In the genomic region with DNA sequence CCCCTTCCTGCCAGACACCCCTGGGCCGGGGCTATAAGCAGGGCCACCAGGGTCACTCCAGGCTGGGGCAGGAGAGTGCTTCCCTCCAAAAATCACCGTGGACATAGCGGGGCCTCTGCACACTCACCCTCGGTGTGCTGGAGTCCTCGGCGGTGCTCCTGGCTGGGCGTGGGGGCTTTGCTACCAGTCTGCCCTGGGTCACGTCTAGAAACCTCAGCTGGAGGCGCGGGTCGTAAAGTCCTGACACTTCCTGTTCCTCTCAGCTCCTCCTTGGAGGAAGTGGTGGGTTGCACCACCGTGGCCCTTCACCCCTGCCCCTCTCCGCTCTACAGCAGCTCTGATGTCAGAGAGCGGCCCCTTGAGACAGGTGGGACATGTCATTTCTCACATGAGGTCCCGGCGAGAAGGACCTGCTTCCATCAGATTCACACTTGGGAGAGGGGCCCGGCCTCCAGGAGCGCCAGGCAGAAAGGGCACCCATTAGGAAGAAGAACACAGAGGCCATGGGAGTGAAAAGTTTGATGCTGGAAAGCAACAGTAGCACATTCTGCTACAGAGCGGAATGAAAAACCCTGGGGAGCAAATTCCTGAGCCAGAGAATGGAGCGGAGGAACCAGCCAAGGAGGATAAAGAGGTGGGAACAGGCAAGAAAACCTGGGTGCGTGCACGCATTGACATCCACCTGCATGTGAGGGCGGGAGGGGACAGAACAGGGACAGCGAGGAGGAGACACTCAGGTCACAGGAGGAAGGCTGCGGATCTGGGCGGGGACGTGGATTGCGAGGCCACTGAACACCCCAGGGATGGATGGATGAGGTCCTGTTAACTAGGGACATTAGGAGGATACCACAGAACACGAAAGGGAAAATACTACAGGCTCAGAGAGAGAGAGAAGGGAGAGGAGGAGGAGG, we compare ENCODE assay signal across 1 cellular context.
TF ChIP-seq lines count a peak whose summit lies in the region.

A gene (minus strand): TSS at position 206 of the 911 bp plus-strand sequence. CDS start 10,117 bp downstream, outside the sequence.

TF ChIP-seq in GM12878, 131 proteins besides CTCF, POLR2A, EP300 and RAD21 (continued from another document):
- TF ChIP-seq, protein P1, sequence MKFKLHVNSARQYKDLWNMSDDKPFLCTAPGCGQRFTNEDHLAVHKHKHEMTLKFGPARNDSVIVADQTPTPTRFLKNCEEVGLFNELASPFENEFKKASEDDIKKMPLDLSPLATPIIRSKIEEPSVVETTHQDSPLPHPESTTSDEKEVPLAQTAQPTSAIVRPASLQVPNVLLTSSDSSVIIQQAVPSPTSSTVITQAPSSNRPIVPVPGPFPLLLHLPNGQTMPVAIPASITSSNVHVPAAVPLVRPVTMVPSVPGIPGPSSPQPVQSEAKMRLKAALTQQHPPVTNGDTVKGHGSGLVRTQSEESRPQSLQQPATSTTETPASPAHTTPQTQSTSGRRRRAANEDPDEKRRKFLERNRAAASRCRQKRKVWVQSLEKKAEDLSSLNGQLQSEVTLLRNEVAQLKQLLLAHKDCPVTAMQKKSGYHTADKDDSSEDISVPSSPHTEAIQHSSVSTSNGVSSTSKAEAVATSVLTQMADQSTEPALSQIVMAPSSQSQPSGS (IDR thresholded peaks at IDR 0.05; ENCODE audit: low read length) = no peak
- TF ChIP-seq NR2C1 (IDR thresholded peaks at IDR 0.05) (peak; percentile 78), TCF12 (IDR thresholded peaks at IDR 0.05; ENCODE audit: low read depth, low read length) (no peak), NFYA (IDR thresholded peaks at IDR 0.05; ENCODE audit: borderline replicate concordance, low read depth, low read length) (no peak), SMARCA5 (IDR thresholded peaks at IDR 0.05) (no peak), KAT2A (conservative IDR thresholded peaks at IDR 0.05; ENCODE audit: control insufficient read depth, low read depth, low read length) (no peak), KLF5 (IDR thresholded peaks at IDR 0.05; ENCODE audit: partially characterized antibody) (no peak), CEBPB (IDR thresholded peaks at IDR 0.05; ENCODE audit: borderline replicate concordance in 1 of 2, low read depth in 2 of 2, low read length in 2 of 2) (no peak), LARP7 (IDR thresholded peaks at IDR 0.05) (no peak; the same call in 1 of the 2 replicates), MEF2A (IDR thresholded peaks at IDR 0.05; ENCODE audit: insufficient read depth, low read depth, low read length) (no peak), GATAD2B (conservative IDR thresholded peaks at IDR 0.05; ENCODE audit: low read depth) (peak; percentile 84; the same call in 1 of the 2 replicates), SRF (IDR thresholded peaks at IDR 0.05; ENCODE audit: low read depth in 2 of 2, low read length in 2 of 2) (no peak), CHD1 (IDR thresholded peaks at IDR 0.05; ENCODE audit: low read depth, low read length) (no peak; the same call in 1 of the 2 replicates), BMI1 (IDR thresholded peaks at IDR 0.05; ENCODE audit: borderline replicate concordance) (no peak), FOXK2 (IDR thresholded peaks at IDR 0.05) (no peak), CREB1 (IDR thresholded peaks at IDR 0.05; ENCODE audit: low read depth) (no peak), ASH2L (IDR thresholded peaks at IDR 0.05; ENCODE audit: borderline replicate concordance, low read depth) (no peak), SREBF1 (IDR thresholded peaks at IDR 0.05; ENCODE audit: low read length) (no peak), NR2F1 (conservative IDR thresholded peaks at IDR 0.05) (peak; percentile 97), SMAD1 (IDR thresholded peaks at IDR 0.05; ENCODE audit: low read depth, partially characterized antibody) (no peak), TAF1 (IDR thresholded peaks at IDR 0.05; ENCODE audit: borderline replicate concordance, low read depth, low read length) (0 out of 2 replicates have a peak, but pooled peaks have one; percentile 19), ZNF24 (IDR thresholded peaks at IDR 0.05) (no peak), BRCA1 (IDR thresholded peaks at IDR 0.05; ENCODE audit: low read depth, low read length) (no peak), CHD4 (IDR thresholded peaks at IDR 0.05) (no peak)
- TF ChIP-seq, protein P2, sequence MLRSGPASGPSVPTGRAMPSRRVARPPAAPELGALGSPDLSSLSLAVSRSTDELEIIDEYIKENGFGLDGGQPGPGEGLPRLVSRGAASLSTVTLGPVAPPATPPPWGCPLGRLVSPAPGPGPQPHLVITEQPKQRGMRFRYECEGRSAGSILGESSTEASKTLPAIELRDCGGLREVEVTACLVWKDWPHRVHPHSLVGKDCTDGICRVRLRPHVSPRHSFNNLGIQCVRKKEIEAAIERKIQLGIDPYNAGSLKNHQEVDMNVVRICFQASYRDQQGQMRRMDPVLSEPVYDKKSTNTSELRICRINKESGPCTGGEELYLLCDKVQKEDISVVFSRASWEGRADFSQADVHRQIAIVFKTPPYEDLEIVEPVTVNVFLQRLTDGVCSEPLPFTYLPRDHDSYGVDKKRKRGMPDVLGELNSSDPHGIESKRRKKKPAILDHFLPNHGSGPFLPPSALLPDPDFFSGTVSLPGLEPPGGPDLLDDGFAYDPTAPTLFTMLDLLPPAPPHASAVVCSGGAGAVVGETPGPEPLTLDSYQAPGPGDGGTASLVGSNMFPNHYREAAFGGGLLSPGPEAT (IDR thresholded peaks at IDR 0.05; ENCODE audit: low read depth) = peak; percentile 72
- TF ChIP-seq, protein P3, sequence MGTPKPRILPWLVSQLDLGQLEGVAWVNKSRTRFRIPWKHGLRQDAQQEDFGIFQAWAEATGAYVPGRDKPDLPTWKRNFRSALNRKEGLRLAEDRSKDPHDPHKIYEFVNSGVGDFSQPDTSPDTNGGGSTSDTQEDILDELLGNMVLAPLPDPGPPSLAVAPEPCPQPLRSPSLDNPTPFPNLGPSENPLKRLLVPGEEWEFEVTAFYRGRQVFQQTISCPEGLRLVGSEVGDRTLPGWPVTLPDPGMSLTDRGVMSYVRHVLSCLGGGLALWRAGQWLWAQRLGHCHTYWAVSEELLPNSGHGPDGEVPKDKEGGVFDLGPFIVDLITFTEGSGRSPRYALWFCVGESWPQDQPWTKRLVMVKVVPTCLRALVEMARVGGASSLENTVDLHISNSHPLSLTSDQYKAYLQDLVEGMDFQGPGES (IDR thresholded peaks at IDR 0.05) = no peak
- TF ChIP-seq, protein P4, sequence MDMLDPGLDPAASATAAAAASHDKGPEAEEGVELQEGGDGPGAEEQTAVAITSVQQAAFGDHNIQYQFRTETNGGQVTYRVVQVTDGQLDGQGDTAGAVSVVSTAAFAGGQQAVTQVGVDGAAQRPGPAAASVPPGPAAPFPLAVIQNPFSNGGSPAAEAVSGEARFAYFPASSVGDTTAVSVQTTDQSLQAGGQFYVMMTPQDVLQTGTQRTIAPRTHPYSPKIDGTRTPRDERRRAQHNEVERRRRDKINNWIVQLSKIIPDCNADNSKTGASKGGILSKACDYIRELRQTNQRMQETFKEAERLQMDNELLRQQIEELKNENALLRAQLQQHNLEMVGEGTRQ (IDR thresholded peaks at IDR 0.05; ENCODE audit: borderline replicate concordance, low read depth, low read length) = no peak
- TF ChIP-seq, protein P5, sequence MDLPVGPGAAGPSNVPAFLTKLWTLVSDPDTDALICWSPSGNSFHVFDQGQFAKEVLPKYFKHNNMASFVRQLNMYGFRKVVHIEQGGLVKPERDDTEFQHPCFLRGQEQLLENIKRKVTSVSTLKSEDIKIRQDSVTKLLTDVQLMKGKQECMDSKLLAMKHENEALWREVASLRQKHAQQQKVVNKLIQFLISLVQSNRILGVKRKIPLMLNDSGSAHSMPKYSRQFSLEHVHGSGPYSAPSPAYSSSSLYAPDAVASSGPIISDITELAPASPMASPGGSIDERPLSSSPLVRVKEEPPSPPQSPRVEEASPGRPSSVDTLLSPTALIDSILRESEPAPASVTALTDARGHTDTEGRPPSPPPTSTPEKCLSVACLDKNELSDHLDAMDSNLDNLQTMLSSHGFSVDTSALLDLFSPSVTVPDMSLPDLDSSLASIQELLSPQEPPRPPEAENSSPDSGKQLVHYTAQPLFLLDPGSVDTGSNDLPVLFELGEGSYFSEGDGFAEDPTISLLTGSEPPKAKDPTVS (IDR thresholded peaks at IDR 0.05; ENCODE audit: low read depth, low read length) = no peak
- TF ChIP-seq, protein P6, sequence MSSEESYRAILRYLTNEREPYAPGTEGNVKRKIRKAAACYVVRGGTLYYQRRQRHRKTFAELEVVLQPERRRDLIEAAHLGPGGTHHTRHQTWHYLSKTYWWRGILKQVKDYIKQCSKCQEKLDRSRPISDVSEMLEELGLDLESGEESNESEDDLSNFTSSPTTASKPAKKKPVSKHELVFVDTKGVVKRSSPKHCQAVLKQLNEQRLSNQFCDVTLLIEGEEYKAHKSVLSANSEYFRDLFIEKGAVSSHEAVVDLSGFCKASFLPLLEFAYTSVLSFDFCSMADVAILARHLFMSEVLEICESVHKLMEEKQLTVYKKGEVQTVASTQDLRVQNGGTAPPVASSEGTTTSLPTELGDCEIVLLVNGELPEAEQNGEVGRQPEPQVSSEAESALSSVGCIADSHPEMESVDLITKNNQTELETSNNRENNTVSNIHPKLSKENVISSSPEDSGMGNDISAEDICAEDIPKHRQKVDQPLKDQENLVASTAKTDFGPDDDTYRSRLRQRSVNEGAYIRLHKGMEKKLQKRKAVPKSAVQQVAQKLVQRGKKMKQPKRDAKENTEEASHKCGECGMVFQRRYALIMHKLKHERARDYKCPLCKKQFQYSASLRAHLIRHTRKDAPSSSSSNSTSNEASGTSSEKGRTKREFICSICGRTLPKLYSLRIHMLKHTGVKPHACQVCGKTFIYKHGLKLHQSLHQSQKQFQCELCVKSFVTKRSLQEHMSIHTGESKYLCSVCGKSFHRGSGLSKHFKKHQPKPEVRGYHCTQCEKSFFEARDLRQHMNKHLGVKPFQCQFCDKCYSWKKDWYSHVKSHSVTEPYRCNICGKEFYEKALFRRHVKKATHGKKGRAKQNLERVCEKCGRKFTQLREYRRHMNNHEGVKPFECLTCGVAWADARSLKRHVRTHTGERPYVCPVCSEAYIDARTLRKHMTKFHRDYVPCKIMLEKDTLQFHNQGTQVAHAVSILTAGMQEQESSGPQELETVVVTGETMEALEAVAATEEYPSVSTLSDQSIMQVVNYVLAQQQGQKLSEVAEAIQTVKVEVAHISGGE (CRISPR knock-in tag; IDR thresholded peaks at IDR 0.05) = no peak
